Comparison of ENCODE assay signal across 8 cellular contexts in genomic region chr13:27826379-27827353, GRCh38. TPM values are rescaled to one million over a fixed set of nuclear protein-coding genes. Genes with fewer than 3 reads are reported as not detected.
DNase-seq lines count a peak whose midpoint lies in the region; ATAC-seq, FAIRE-seq and TF ChIP-seq lines count a peak whose summit lies in the region.

No MANE protein-coding gene starts in this region.

- H3K36me3 ChIP-seq in K562 (ENCODE audit: control insufficient read depth, insufficient read depth, low read length) = no peaks in the 10 kb centered on the region
- H3K36me3 ChIP-seq in iPS-15b (ENCODE audit: control insufficient read depth, insufficient read depth, low read length) = no peaks in the 10 kb centered on the region
- H3K36me3 ChIP-seq in gastrocnemius medialis = no peaks in the 10 kb centered on the region

- H3K27ac ChIP-seq in A549 (peak overlapping the region; percentile 36 to 68; a peak in 2 of 6 replicates), K562 (ENCODE audit: extremely low read depth, low read depth, low read length) (no peak overlapping the region), gastrocnemius medialis (no peak overlapping the region)

- peak; percentile 95 for ATAC-seq in A549
- ATAC-seq in GM18907 (IDR thresholded peaks at IDR 0.05; ENCODE audit: unreplicated experiment) = peak; percentile 74
- peak; percentile 93 for ATAC-seq in K562
- peak; percentile 85 to 87 for ATAC-seq in gastrocnemius medialis
- no peak for ATAC-seq in GM18868 (IDR thresholded peaks at IDR 0.05; ENCODE audit: unreplicated experiment)

- no peaks in the 10 kb centered on the region; a peak in 1 of 5 replicates for H3K27me3 ChIP-seq in K562 (ENCODE audit: control insufficient read depth in 2 of 2, insufficient read depth in 2 of 2, low read length in 2 of 2)
- H3K27me3 ChIP-seq in iPS-15b (ENCODE audit: control insufficient read depth, insufficient read depth, low read length) = peaks cover 95% of the 10 kb centered on the region
- peaks cover 32 to 41% (median 41%) of the 10 kb centered on the region in 3 donors for H3K27me3 ChIP-seq in gastrocnemius medialis

- TF ChIP-seq EP300 in A549 (IDR thresholded peaks at IDR 0.05) (no peak), K562 (IDR thresholded peaks at IDR 0.05; ENCODE audit: low read length) (no peak)

- H3K9ac ChIP-seq in K562 (ENCODE audit: insufficient read depth in 1 of 2, low read depth in 2 of 2, low read length in 2 of 2) = no peak overlapping the region
- no peak overlapping the region for H3K9ac ChIP-seq in iPS-15b (ENCODE audit: low read depth, low read length)

- CTCF ChIA-PET in A549 (lab: Yijun Ruan, JAX) (interaction anchor here (0.6 to 11.6 kb wide), 90 partner anchors 8 to 1628 kb away, joined by 3 to 132 read pairs (median 5); partner anchors contain the start of genes CDX2, LNX2, MTIF3 and PDX1), K562 (lab: Yijun Ruan, JAX; ENCODE audit: low intra/inter-chr PET ratio) (interaction anchor here (0.8 to 2.8 kb wide), 8 partner anchors 158 to 841 kb away, joined by 3 to 18 read pairs (median 6); no protein-coding TSS in a partner anchor)

- in situ Hi-C loops in K562 (cut with MboI) (loop anchor here (5.0 to 25.0 kb wide), 4 partner anchors 171 to 889 kb away; no protein-coding TSS in a partner anchor), gastrocnemius medialis (cut with MboI; ENCODE audit: low sequenced_read_pairs in 4 of 4) (loop anchor here (5.0 to 25.0 kb wide), 10 partner anchors 156 to 842 kb away; partner anchors contain the start of gene URAD (in 2 of the 4))

- DNase-seq in A549 (ENCODE audit: low read depth in 1 of 2, low spot score in 1 of 2) (peak; percentile 66 to 86), NCI-H2029 (lab: John Stamatoyannopoulos, UW) (peak; percentile 64), T-helper 9 cell (peak; percentile 63), K562 (ENCODE audit: extremely low read depth in 1 of 4, low spot score in 3 of 4) (peak; percentile 68 to 78 (median 70)), gastrocnemius medialis (peak; percentile 41 to 62)

- peak overlapping the region; percentile 71; the same call in 1 of the 2 replicates for H2AFZ ChIP-seq in K562 (ENCODE audit: low read depth, low read length)

- H3K79me2 ChIP-seq in K562 (ENCODE audit: control insufficient read depth, insufficient read depth, low read length) = no peaks in the 10 kb centered on the region

- TF ChIP-seq CTCF in A549 (IDR thresholded peaks at IDR 0.05) (peak; percentile 79), K562 (IDR thresholded peaks at IDR 0.05 in 2 of 3, conservative IDR thresholded peaks at IDR 0.05 in 1 of 3; ENCODE audit: insufficient read depth in 2 of 3, low read depth in 1 of 3, low read length in 3 of 3) (peak; percentile 79 to 83 (median 83)), gastrocnemius medialis (IDR thresholded peaks at IDR 0.05 in 4 of 5, conservative IDR thresholded peaks at IDR 0.05 in 1 of 5) (peak; percentile 83 to 92 (median 89))

- WGBS in A549 (ENCODE audit: missing lambda C conversion rate) = 9% methylated on average over 25 of the region's 30 CpGs
- WGBS in K562 (ENCODE audit: insufficient coverage, low coverage, missing lambda C conversion rate) = 3% methylated on average over 26 of the region's 30 CpGs

- H3K9me3 ChIP-seq in A549 (no peaks in the 10 kb centered on the region), K562 (replicated peaks; ENCODE audit: control insufficient read depth, insufficient read depth, low read depth, low read length) (no peaks in the 10 kb centered on the region), iPS-15b (ENCODE audit: control insufficient read depth, insufficient read depth, low read length) (no peaks in the 10 kb centered on the region), gastrocnemius medialis (no peaks in the 10 kb centered on the region)

- TF ChIP-seq RAD21 in A549 (conservative IDR thresholded peaks at IDR 0.05 in 1 of 2, IDR thresholded peaks at IDR 0.05 in 1 of 2) (peak; percentile 79 to 85), K562 (CRISPR knock-in tag; conservative IDR thresholded peaks at IDR 0.05 in 1 of 2, IDR thresholded peaks at IDR 0.05 in 1 of 2) (peak; percentile 80 to 85)

- intact Hi-C loops in K562 (cut with micrococcal nuclease) = loop anchor here (1.0 to 5.0 kb wide), 9 partner anchors 56 to 841 kb away; no protein-coding TSS in a partner anchor
- intact Hi-C loops in gastrocnemius medialis (cut with DNase I; ENCODE audit: low total_unique reads) = loop anchor here (1.0 kb wide), 5 partner anchors 271 to 464 kb away; no protein-coding TSS in a partner anchor

- BruUV-seq in K562 (replicated peaks; lab: Mats Ljungman, UMichigan) = no TSS peak

- H3K9me1 ChIP-seq in K562 (ENCODE audit: control insufficient read depth, insufficient read depth, low read length) = no peaks in the 10 kb centered on the region

- H3K4me1 ChIP-seq in A549 (no peaks in the 10 kb centered on the region), K562 (replicated peaks in 1 of 2; ENCODE audit: control insufficient read depth in 2 of 2, insufficient read depth in 2 of 2, low read length in 2 of 2) (peaks cover 0 to 8% of the 10 kb centered on the region in 2 experiments; a peak in 2 of 5 replicates), iPS-15b (ENCODE audit: control insufficient read depth, insufficient read depth, low read length) (peaks cover 15% of the 10 kb centered on the region), gastrocnemius medialis (no peaks in the 10 kb centered on the region)

- FAIRE-seq in A549 (lab: Jason Lieb, UNC) (no peak), K562 (lab: Jason Lieb, UNC) (peak; percentile 79)

- H3K4me3 ChIP-seq in A549 (peak overlapping the region; percentile 34), K562 (no peak overlapping the region), iPS-15b (ENCODE audit: low read depth, low read length) (peak overlapping the region; percentile 65), gastrocnemius medialis (peak overlapping the region in 2 of 4 donors; percentile 22 to 46)

- H4K20me1 ChIP-seq in K562 (replicated peaks; ENCODE audit: control insufficient read depth, insufficient read depth, low read length) = no peaks in the 10 kb centered on the region

- no peak for TF ChIP-seq POLR2A in A549 (IDR thresholded peaks at IDR 0.05; ENCODE audit: low read length)
- no peak for TF ChIP-seq POLR2A in K562 (conservative IDR thresholded peaks at IDR 0.05)
- no peak for TF ChIP-seq POLR2A in gastrocnemius medialis (IDR thresholded peaks at IDR 0.05)

- POLR2A ChIA-PET in A549 (lab: Yijun Ruan, JAX) (interaction anchor here (0.6 to 1.4 kb wide), 6 partner anchors 77 to 377 kb away, joined by 3 to 6 read pairs (median 4); no protein-coding TSS in a partner anchor), K562 (lab: Yijun Ruan, JAX) (interaction anchor here (0.6 to 1.0 kb wide), 2 partner anchors 162 to 294 kb away, joined by 3 to 5 read pairs; partner anchors contain the start of gene URAD)

- H3K4me2 ChIP-seq in A549 (peak overlapping the region; percentile 94), K562 (ENCODE audit: insufficient read depth, low read length) (peak overlapping the region; percentile 67)

TF ChIP-seq in A549, 52 proteins besides CTCF, POLR2A, EP300 and RAD21:
- TF ChIP-seq POLR2AphosphoS2 (conservative IDR thresholded peaks at IDR 0.05; ENCODE audit: low read length) = no peak
- peak; percentile 83 for TF ChIP-seq SMC3 (IDR thresholded peaks at IDR 0.05)
- 0 out of 2 replicates have a peak, but pooled peaks have one; percentile 22 for TF ChIP-seq MAX (IDR thresholded peaks at IDR 0.05)

TF ChIP-seq in K562, 482 proteins besides CTCF, POLR2A, EP300 and RAD21 (continues in another document):
- TF ChIP-seq KDM5B (IDR thresholded peaks at IDR 0.05; ENCODE audit: insufficient replicate concordance, low read depth, low read length) (no peak), HDAC2 (IDR thresholded peaks at IDR 0.05) (no peak)
- TF ChIP-seq, protein P1, sequence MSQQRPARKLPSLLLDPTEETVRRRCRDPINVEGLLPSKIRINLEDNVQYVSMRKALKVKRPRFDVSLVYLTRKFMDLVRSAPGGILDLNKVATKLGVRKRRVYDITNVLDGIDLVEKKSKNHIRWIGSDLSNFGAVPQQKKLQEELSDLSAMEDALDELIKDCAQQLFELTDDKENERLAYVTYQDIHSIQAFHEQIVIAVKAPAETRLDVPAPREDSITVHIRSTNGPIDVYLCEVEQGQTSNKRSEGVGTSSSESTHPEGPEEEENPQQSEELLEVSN (IDR thresholded peaks at IDR 0.05; ENCODE audit: borderline replicate concordance in 1 of 2, extremely low read depth in 1 of 2, insufficient read depth in 1 of 2, insufficient read length in 1 of 2, low read depth in 1 of 2, low read length in 1 of 2, poor library complexity in 1 of 2, severe bottlenecking in 1 of 2) = peak in 1 of 2 experiments; percentile 15

RNA-seq across cellular contexts. Expression of gene GSX1, which starts 34.4 kb away (rescaled TPM):
- polyA plus RNA-seq in A549 (2011; rRNA removed) = not detected in 2 replicates
- not detected in 2 replicates for polyA plus RNA-seq in A549 (2012; cell fraction: cytosol; rRNA removed)
- polyA plus RNA-seq in A549 (2012; cell fraction: nucleus; rRNA removed) = not detected in 2 replicates
- not detected in 3 replicates for polyA plus RNA-seq in A549 (2017; fragmentation: RNase III; extraction: RNeasy Plus Mini Kit Qiagen cat#74134 plus additional on column Dnase treatment)
- polyA minus RNA-seq in A549 (2011; rRNA and poly(A)+ RNA removed) = not detected in 2 replicates
- not detected in 2 replicates for total RNA-seq in K562 (2011; cell fraction: chromatin; rRNA removed; ENCODE audit: low replicate concordance)
- not detected in 2 replicates for total RNA-seq in K562 (2011; cell fraction: nucleolus; rRNA removed)
- not detected in 2 replicates for total RNA-seq in K562 (2011; cell fraction: nucleoplasm; rRNA removed)
- total RNA-seq in K562 (2014; rRNA removed) = not detected in 2 replicates
- not detected in 2 replicates for total RNA-seq in K562 (2014; rRNA removed; fragmentation: Illumina TruSeq; extraction: Trizol)
- not detected in 2 replicates for total RNA-seq in K562 (2015; rRNA removed; fragmentation: Illumina TruSeq; extraction: Trizol)
- total RNA-seq in K562 (2021) = not detected in 2 replicates
- not detected in 2 replicates for polyA plus RNA-seq in K562 (2011; rRNA removed)
- not detected in 2 replicates for polyA plus RNA-seq in K562 (2011; cell fraction: cytosol; rRNA removed)
- polyA plus RNA-seq in K562 (2011; cell fraction: nucleus; rRNA removed) = not detected in 2 replicates
- not detected in 2 replicates for polyA plus RNA-seq in K562 (2012)
- polyA plus RNA-seq in K562 (2014; fragmentation: Illumina TruSeq; extraction: Trizol) = not detected in 2 replicates
- polyA plus RNA-seq in K562 (2014; fragmentation: Nextera tagmentation; extraction: Ambion mirVana) = not detected
- polyA plus RNA-seq in K562 (2014; rRNA removed) = not detected in 2 replicates
- polyA minus RNA-seq in K562 (2011; rRNA and poly(A)+ RNA removed) = not detected in 2 replicates
- not detected in 2 replicates for polyA minus RNA-seq in K562 (2011; cell fraction: cytosol; rRNA and poly(A)+ RNA removed)
- polyA minus RNA-seq in K562 (2011; cell fraction: nucleus; rRNA and poly(A)+ RNA removed) = not detected in 2 replicates
- total RNA-seq in gastrocnemius medialis = not detected

Comparison
In these comparisons a context has a peak if more than half of its experiments do, and no peak if none do; other contexts are left out.
1. H3K27ac ChIP-seq: peak in A549 (2 of 2); none in K562 (single experiment) and gastrocnemius medialis (0 of 4).
2. Of the 35 proteins assayed by ChIP-seq in both K562 and A549: peak only in K562: none; only in A549: MAX; in both: CTCF, RAD21 and SMC3; in neither: 30; mixed calls (peak in some experiments, not most) for 1.
3. Peak in every context shown above with its lines, with median percentiles within 50 percentile points of each other: DNase-seq and CTCF ChIP-seq.